In the genomic region with DNA sequence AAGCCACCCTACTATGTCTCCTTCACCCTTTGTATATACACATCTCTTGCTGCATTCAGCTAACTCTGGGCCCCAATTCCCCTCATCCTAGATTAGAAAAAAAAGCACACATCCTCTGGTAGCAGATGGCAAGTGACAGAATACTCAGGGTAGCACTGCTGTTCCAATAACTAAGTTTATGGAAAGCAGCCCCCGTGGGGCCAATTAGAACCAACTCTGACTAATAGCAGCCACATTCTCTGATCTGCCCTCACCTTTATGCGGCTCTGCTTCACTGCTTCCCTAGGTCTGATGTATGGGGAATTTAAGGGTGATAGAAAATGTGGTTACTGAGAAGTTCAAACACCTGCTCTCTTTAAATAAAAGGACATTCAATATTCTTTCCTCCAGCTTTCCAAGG, we compare ENCODE assay signal across 15 cellular contexts.
A peak's percentile ranks its signal among the peaks of the same experiment; 100 is the strongest.
DNase-seq lines count a peak whose midpoint lies in the region; ATAC-seq and TF ChIP-seq lines count a peak whose summit lies in the region.
"Had no signal": no experiment of that assay in that cellular context is flagged by ENCODE, and none has a peak within 500 bp of the region (broad histone marks: within the 10 kb centered on the region; RNA-seq: fewer than 3 reads in every experiment).

No MANE protein-coding gene starts in this region.

- no peak overlapping the region for H3K27ac ChIP-seq in brain microvascular endothelial cell

- no peak overlapping the region for H3K4me3 ChIP-seq in brain microvascular endothelial cell (ENCODE audit: low read depth, low read length)
- H3K4me3 ChIP-seq: GM23338 had no signal

- no peaks in the 10 kb centered on the region for H3K27me3 ChIP-seq in brain microvascular endothelial cell (replicated peaks)

- DNase-seq in NCI-H1694 (lab: John Stamatoyannopoulos, UW), result peak; percentile 75
- DNase-seq in NCI-H526 (lab: John Stamatoyannopoulos, UW), result peak; percentile 64 to 74
- peak; percentile 22 for DNase-seq in kidney tubule cell (ENCODE audit: low spot score)
- DNase-seq in brain microvascular endothelial cell, result no peak
- DNase-seq in NCI-H146 (lab: John Stamatoyannopoulos, UW), result no peak
- DNase-seq in activated CD8-positive, alpha-beta memory T cell treated with anti-CD3 and anti-CD28 coated beads, Interleukin-2, amount 50 U/mL, for 48 hours, result no peak
- DNase-seq: COR-L47; KBM-7; NCI-H1436; NCI-H510A; NK-92 treated with Interleukin-12 subunit alpha and Interleukin-12 subunit beta, amount 100 ng/mL, for 24 hours; SHP77 had no signal

- TF ChIP-seq CTCF in brain microvascular endothelial cell (IDR thresholded peaks at IDR 0.05; ENCODE audit: low read depth, low read length, missing control alignments), result no peak

- peak; percentile 47 for ATAC-seq in GM18867 (IDR thresholded peaks at IDR 0.05; ENCODE audit: unreplicated experiment)
- ATAC-seq: GM23338, HCT116 had no signal

- in situ Hi-C loops in brain microvascular endothelial cell (cut with HindIII; ENCODE audit: low pct_ligation_motif_present, low sequenced_read_pairs), result no loop called here

- H3K36me3 ChIP-seq in brain microvascular endothelial cell (replicated peaks), result no peaks in the 10 kb centered on the region

Comparison
In these comparisons a context has a peak if more than half of its experiments do, and no peak if none do; other contexts are left out.
1. DNase-seq: peak in NCI-H1694 (single experiment), NCI-H526 (2 of 2) and kidney tubule cell (single experiment); none in brain microvascular endothelial cell (single experiment), NCI-H146 (single experiment) and activated CD8-positive, alpha-beta memory T cell treated with anti-CD3 and anti-CD28 coated beads, Interleukin-2, amount 50 U/mL, for 48 hours (single experiment).